Comparison of ENCODE assay signal across 15 cellular contexts in the genomic region with DNA sequence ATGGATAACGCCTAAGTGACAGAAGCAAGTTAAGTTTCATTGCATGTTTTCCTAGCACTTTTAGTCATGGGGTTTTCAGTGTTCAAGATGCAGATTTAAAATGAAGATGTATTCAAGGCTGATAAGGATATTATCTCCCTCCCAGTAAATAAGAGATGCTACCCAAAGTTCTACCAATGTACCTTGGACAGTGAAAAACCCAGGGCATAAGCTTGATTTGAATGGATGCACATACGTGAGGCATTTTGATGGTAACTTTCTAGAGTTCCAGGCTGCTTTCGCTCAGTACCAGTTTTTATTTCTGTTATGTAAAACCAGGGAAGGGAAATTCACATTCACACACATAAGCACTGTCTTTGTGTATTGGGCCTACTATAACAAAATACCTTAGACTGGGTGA.
A peak's percentile ranks its signal among the peaks of the same experiment; 100 is the strongest.
DNase-seq lines count a peak whose midpoint lies in the region; ATAC-seq, FAIRE-seq and TF ChIP-seq lines count a peak whose summit lies in the region.
"Had no signal": no experiment of that assay in that cellular context is flagged by ENCODE, and none has a peak within 500 bp of the region (broad histone marks: within the 10 kb centered on the region; RNA-seq: fewer than 3 reads in every experiment).

No MANE protein-coding gene starts in this region.

- H3K27me3 Mint-ChIP-seq in HFFc6 (ENCODE audit: insufficient read depth) (peaks cover 2% of the 10 kb centered on the region; the same call in 1 of the 2 replicates), astrocyte (ENCODE audit: low read depth, unreplicated experiment) (no peaks in the 10 kb centered on the region), nephron progenitor cell (ENCODE audit: low read depth, poor library complexity) (no peaks in the 10 kb centered on the region)
- H3K27me3 Mint-ChIP-seq in stimulated activated naive B cell treated with anti-CD40 and anti-IgM and Interleukin-4, amounts not matched to agents 10 μg/mL and 1 μg/mL and 100 μg/mL, for 72 hours: no peaks in the 10 kb centered on the region
- H3K27me3 Mint-ChIP-seq in CD8-positive, alpha-beta T cell (ENCODE audit: low read depth): no peaks in the 10 kb centered on the region

- peaks cover 26 to 95% (median 86%) of the 10 kb centered on the region in 10 experiments for H3K4me1 ChIP-seq in BLaER1 treated with 17β-estradiol and CSF1 and Interleukin-3, amounts not matched to agents 10 nM and 100 nM
- H3K4me1 ChIP-seq in astrocyte (ENCODE audit: insufficient read depth, low read length): peaks cover 11% of the 10 kb centered on the region
- peaks cover 3% of the 10 kb centered on the region for H3K4me1 ChIP-seq in upper lobe of right lung
- H3K4me1 ChIP-seq in CD8-positive, alpha-beta T cell (ENCODE audit: insufficient read depth, low read length): no peaks in the 10 kb centered on the region

- H3K27ac Mint-ChIP-seq in HFFc6: peak overlapping the region; percentile 63
- no peak overlapping the region for H3K27ac Mint-ChIP-seq in astrocyte (ENCODE audit: unreplicated experiment)
- peak overlapping the region; percentile 86 for H3K27ac Mint-ChIP-seq in nephron progenitor cell
- no peak overlapping the region for H3K27ac Mint-ChIP-seq in stimulated activated naive B cell treated with anti-CD40 and anti-IgM and Interleukin-4, amounts not matched to agents 10 μg/mL and 1 μg/mL and 100 μg/mL, for 72 hours
- no peak overlapping the region for H3K27ac Mint-ChIP-seq in CD8-positive, alpha-beta T cell

- H3K79me2 ChIP-seq in astrocyte (ENCODE audit: insufficient read depth, low read length): no peaks in the 10 kb centered on the region

- no peak overlapping the region for H3K4me3 ChIP-seq in BLaER1 treated with 17β-estradiol and CSF1 and Interleukin-3, amounts not matched to agents 10 nM and 100 nM
- H3K4me3 ChIP-seq in astrocyte (ENCODE audit: insufficient read depth, low read depth, low read length) (no peak overlapping the region), upper lobe of right lung (no peak overlapping the region)
- H3K4me3 ChIP-seq in CD8-positive, alpha-beta T cell (ENCODE audit: low read depth, low read length): no peak overlapping the region

- FAIRE-seq in astrocyte (lab: Jason Lieb, UNC): no peak
- FAIRE-seq: H1 had no signal

- no peak overlapping the region for H2AFZ ChIP-seq in astrocyte (ENCODE audit: low read depth, low read length)

- no peak for ATAC-seq in upper lobe of right lung
- no peak for ATAC-seq in stimulated activated naive B cell treated with anti-CD40 and anti-IgM and Interleukin-4, amounts not matched to agents 10 μg/mL and 1 μg/mL and 100 μg/mL, for 72 hours (replicated peaks)
- ATAC-seq in CD8-positive, alpha-beta T cell: no peak

- TF ChIP-seq CTCF in HFFc6 (IDR thresholded peaks at IDR 0.05) (no peak), astrocyte (IDR thresholded peaks at IDR 0.05; ENCODE audit: insufficient read depth, low read depth, low read length) (no peak), nephron progenitor cell (IDR thresholded peaks at IDR 0.05) (no peak), upper lobe of right lung (IDR thresholded peaks at IDR 0.05) (no peak)
- no peak for TF ChIP-seq CTCF in CD8-positive, alpha-beta T cell (IDR thresholded peaks at IDR 0.05)

- no peaks in the 10 kb centered on the region for H4K20me1 ChIP-seq in BLaER1 treated with 17β-estradiol and CSF1 and Interleukin-3, amounts not matched to agents 10 nM and 100 nM
- H4K20me1 ChIP-seq in astrocyte (ENCODE audit: insufficient read depth, low read length): peaks cover 4% of the 10 kb centered on the region

- H3K36me3 Mint-ChIP-seq in HFFc6 (ENCODE audit: low read depth): peaks cover 22% of the 10 kb centered on the region
- peaks cover 10% of the 10 kb centered on the region for H3K36me3 Mint-ChIP-seq in astrocyte (ENCODE audit: low read depth, unreplicated experiment)
- no peaks in the 10 kb centered on the region for H3K36me3 Mint-ChIP-seq in nephron progenitor cell (ENCODE audit: low read depth)
- peaks cover 14 to 19% of the 10 kb centered on the region in 2 donors for H3K36me3 Mint-ChIP-seq in stimulated activated naive B cell treated with anti-CD40 and anti-IgM and Interleukin-4, amounts not matched to agents 10 μg/mL and 1 μg/mL and 100 μg/mL, for 72 hours
- H3K36me3 Mint-ChIP-seq in CD8-positive, alpha-beta T cell: peaks cover 56% of the 10 kb centered on the region

- H3K36me3 ChIP-seq in BLaER1 treated with 17β-estradiol and CSF1 and Interleukin-3, amounts not matched to agents 10 nM and 100 nM: peaks cover 0 to 50% (median 10%) of the 10 kb centered on the region in 11 experiments; a peak in 13 of 22 replicates
- H3K36me3 ChIP-seq in astrocyte (ENCODE audit: insufficient read depth, low read length) (peaks cover 7% of the 10 kb centered on the region), upper lobe of right lung (peaks cover 5% of the 10 kb centered on the region)
- H3K36me3 ChIP-seq in CD8-positive, alpha-beta T cell (ENCODE audit: insufficient read depth, low read length): peaks cover 6% of the 10 kb centered on the region

- POLR2A ChIA-PET in CD8-positive, alpha-beta T cell (lab: Charles Lee): no interaction called here

- DNase-seq in HFFc6 (no peak), astrocyte (ENCODE audit: low read depth) (no peak), nephron progenitor cell (no peak), upper lobe of right lung (no peak), AG20443 (ENCODE audit: low spot score) (no peak)
- no peak for DNase-seq in stimulated activated naive B cell treated with anti-CD40 and anti-IgM and Interleukin-4, amounts not matched to agents 10 μg/mL and 1 μg/mL and 100 μg/mL, for 72 hours
- DNase-seq in CD8-positive, alpha-beta T cell: no peak
- DNase-seq: C1 segment of cervical spinal cord, COR-L47, KBM-7, NCI-H1105, NCI-H187 had no signal

- peak overlapping the region in 3 of 11 experiments; percentile 0 to 88 (median 65); a peak in 4 of 22 replicates for H3K27ac ChIP-seq in BLaER1 treated with 17β-estradiol and CSF1 and Interleukin-3, amounts not matched to agents 10 nM and 100 nM
- no peak overlapping the region for H3K27ac ChIP-seq in astrocyte (ENCODE audit: low read depth, low read length)
- H3K27ac ChIP-seq in upper lobe of right lung: no peak overlapping the region
- H3K27ac ChIP-seq in CD8-positive, alpha-beta T cell (ENCODE audit: low read depth, low read length): no peak overlapping the region
- H3K27ac ChIP-seq: HL-60 had no signal

- H3K4me1 Mint-ChIP-seq in HFFc6 (ENCODE audit: low read depth) (peaks cover 38% of the 10 kb centered on the region), astrocyte (ENCODE audit: low read depth, unreplicated experiment) (peaks cover 5% of the 10 kb centered on the region), nephron progenitor cell (peaks cover 42% of the 10 kb centered on the region)
- H3K4me1 Mint-ChIP-seq in stimulated activated naive B cell treated with anti-CD40 and anti-IgM and Interleukin-4, amounts not matched to agents 10 μg/mL and 1 μg/mL and 100 μg/mL, for 72 hours: no peaks in the 10 kb centered on the region
- H3K4me1 Mint-ChIP-seq in CD8-positive, alpha-beta T cell (ENCODE audit: low read depth): peaks cover 11% of the 10 kb centered on the region

- no peak overlapping the region for H3K4me3 Mint-ChIP-seq in HFFc6
- no peak overlapping the region for H3K4me3 Mint-ChIP-seq in astrocyte (ENCODE audit: unreplicated experiment)
- no peak overlapping the region for H3K4me3 Mint-ChIP-seq in nephron progenitor cell
- no peak overlapping the region for H3K4me3 Mint-ChIP-seq in stimulated activated naive B cell treated with anti-CD40 and anti-IgM and Interleukin-4, amounts not matched to agents 10 μg/mL and 1 μg/mL and 100 μg/mL, for 72 hours
- H3K4me3 Mint-ChIP-seq in CD8-positive, alpha-beta T cell: no peak overlapping the region

- intact Hi-C loops in upper lobe of right lung (cut with DNase I): no loop called here
- intact Hi-C loops in CD8-positive, alpha-beta T cell (cut with DNase I, micrococcal nuclease): no loop called here

- H3K27me3 ChIP-seq in BLaER1 treated with 17β-estradiol and CSF1 and Interleukin-3, amounts not matched to agents 10 nM and 100 nM: no peaks in the 10 kb centered on the region
- H3K27me3 ChIP-seq in astrocyte (ENCODE audit: insufficient read depth, low read length) (no peaks in the 10 kb centered on the region), upper lobe of right lung (no peaks in the 10 kb centered on the region)
- no peaks in the 10 kb centered on the region for H3K27me3 ChIP-seq in CD8-positive, alpha-beta T cell (ENCODE audit: insufficient read depth, low read length)

- CTCF ChIA-PET in CD8-positive, alpha-beta T cell (lab: Charles Lee): no interaction called here

- H3K4me2 ChIP-seq in BLaER1 treated with 17β-estradiol and CSF1 and Interleukin-3, amounts not matched to agents 10 nM and 100 nM: peak overlapping the region; percentile 46 to 90 (median 76); a peak in 20 of 22 replicates
- H3K4me2 ChIP-seq in astrocyte (ENCODE audit: low read length): peak overlapping the region; percentile 40

- no peaks in the 10 kb centered on the region for H3K9me3 ChIP-seq in BLaER1 treated with 17β-estradiol and CSF1 and Interleukin-3, amounts not matched to agents 10 nM and 100 nM (replicated peaks in 1 of 11)
- H3K9me3 ChIP-seq in astrocyte (ENCODE audit: insufficient read depth, low read depth, low read length) (no peaks in the 10 kb centered on the region), upper lobe of right lung (no peaks in the 10 kb centered on the region)
- H3K9me3 ChIP-seq in CD8-positive, alpha-beta T cell (ENCODE audit: low read length): no peaks in the 10 kb centered on the region

- no peak overlapping the region for H3K9ac ChIP-seq in BLaER1 treated with 17β-estradiol and CSF1 and Interleukin-3, amounts not matched to agents 10 nM and 100 nM
- no peak overlapping the region for H3K9ac ChIP-seq in astrocyte (ENCODE audit: low read length)

- H3K9me3 Mint-ChIP-seq in HFFc6 (no peaks in the 10 kb centered on the region), astrocyte (ENCODE audit: unreplicated experiment) (no peaks in the 10 kb centered on the region), nephron progenitor cell (no peaks in the 10 kb centered on the region)
- no peaks in the 10 kb centered on the region for H3K9me3 Mint-ChIP-seq in stimulated activated naive B cell treated with anti-CD40 and anti-IgM and Interleukin-4, amounts not matched to agents 10 μg/mL and 1 μg/mL and 100 μg/mL, for 72 hours
- H3K9me3 Mint-ChIP-seq in CD8-positive, alpha-beta T cell: no peaks in the 10 kb centered on the region

Comparison
In these comparisons a context has a peak if more than half of its experiments do, and no peak if none do; other contexts are left out.
1. H3K27ac Mint-ChIP-seq: peak in HFFc6 (single experiment) and nephron progenitor cell (single experiment); none in astrocyte (single experiment), stimulated activated naive B cell treated with anti-CD40 and anti-IgM and Interleukin-4, amounts not matched to agents 10 μg/mL and 1 μg/mL and 100 μg/mL, for 72 hours (single experiment) and CD8-positive, alpha-beta T cell (single experiment).